In the genomic region with DNA sequence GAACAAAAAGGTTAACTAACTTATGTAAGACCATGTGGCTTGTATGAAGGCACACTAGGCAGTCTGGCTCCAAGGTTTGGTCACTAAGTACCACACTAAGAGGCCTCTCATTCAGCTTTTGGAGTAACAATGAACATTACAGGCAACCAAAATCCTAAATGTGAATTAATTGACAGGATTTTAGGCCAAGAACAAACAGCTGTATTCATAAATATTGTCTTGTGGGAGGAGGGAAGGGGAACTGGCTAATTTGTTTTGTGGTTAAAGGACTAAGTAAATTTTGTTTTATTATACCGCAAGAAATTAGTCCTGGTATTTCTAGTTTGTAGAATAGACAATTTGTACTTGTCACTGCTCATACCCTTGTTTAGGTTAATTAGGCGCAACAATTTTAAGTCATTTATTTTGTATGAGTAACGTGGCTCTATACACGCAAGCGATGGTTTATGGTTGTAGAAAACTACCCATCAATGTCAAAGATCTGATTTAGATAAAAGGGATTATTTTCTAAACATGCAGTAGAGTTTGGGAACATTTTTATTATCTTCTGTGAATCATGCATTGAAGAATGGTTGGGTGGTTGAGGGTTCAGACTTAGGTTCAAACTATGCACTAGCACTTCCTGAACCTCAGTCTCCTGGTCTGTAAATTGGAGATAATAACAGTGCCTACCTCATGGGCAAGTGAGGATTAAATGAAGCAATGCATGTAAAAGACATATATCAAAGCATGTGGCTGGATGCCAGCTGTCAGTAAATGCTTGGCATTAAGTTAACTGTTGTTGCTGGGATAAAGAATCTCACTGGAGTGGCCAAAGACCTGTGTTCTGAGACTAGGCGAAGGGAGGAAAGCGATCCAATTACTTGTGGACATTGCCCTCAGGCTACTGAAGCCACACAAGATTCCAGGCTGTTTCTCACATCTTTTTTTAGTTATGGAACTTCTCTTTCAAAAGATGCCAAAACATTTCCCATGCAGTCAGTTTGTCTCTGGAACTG, we compare ENCODE assay signal across 1 cellular context.
TF ChIP-seq lines count a peak whose summit lies in the region.

No MANE protein-coding gene starts in this region.

TF ChIP-seq in HEK293, 187 proteins besides CTCF, POLR2A, EP300 and RAD21 (continued from another document):
- peak; percentile 39; the same call in 1 of the 2 replicates for TF ChIP-seq PRDM4 (tag by site-specific recombination; IDR thresholded peaks at IDR 0.05)
- peak; percentile 85 for TF ChIP-seq ZSCAN23 (tag by site-specific recombination; IDR thresholded peaks at IDR 0.05)
- TF ChIP-seq KLF8 (tag by site-specific recombination; IDR thresholded peaks at IDR 0.05): peak; percentile 92
- TF ChIP-seq ZNF561 (tag by site-specific recombination; IDR thresholded peaks at IDR 0.05; ENCODE audit: borderline replicate concordance): 0 out of 2 replicates have a peak, but pooled peaks have one; percentile 25
- TF ChIP-seq ZNF211 (tag by site-specific recombination; IDR thresholded peaks at IDR 0.05; ENCODE audit: low read depth): no peak
- TF ChIP-seq ZBTB8A (tag by site-specific recombination; IDR thresholded peaks at IDR 0.05): peak; percentile 75
- no peak for TF ChIP-seq ZNF175 (tag by site-specific recombination; IDR thresholded peaks at IDR 0.05)
- peak; percentile 12 for TF ChIP-seq ZNF654 (tag by site-specific recombination; IDR thresholded peaks at IDR 0.05; ENCODE audit: low read depth)
- peak; percentile 89 for TF ChIP-seq ZNF10 (tag by site-specific recombination; IDR thresholded peaks at IDR 0.05)
- TF ChIP-seq SP2 (tag by site-specific recombination; IDR thresholded peaks at IDR 0.05): peak; percentile 57
- peak; percentile 45; the same call in 1 of the 2 replicates for TF ChIP-seq OVOL3 (tag by site-specific recombination; IDR thresholded peaks at IDR 0.05)
- peak; percentile 97 for TF ChIP-seq GLI2 (tag by site-specific recombination; IDR thresholded peaks at IDR 0.05; ENCODE audit: borderline replicate concordance, low read depth)
- TF ChIP-seq ZNF280C (tag by site-specific recombination; IDR thresholded peaks at IDR 0.05): no peak
- peak; percentile 96 for TF ChIP-seq ZNF24 (tag by site-specific recombination; IDR thresholded peaks at IDR 0.05)
- peak; percentile 97 for TF ChIP-seq INSM2 (tag by site-specific recombination; IDR thresholded peaks at IDR 0.05)
- TF ChIP-seq, protein P1, sequence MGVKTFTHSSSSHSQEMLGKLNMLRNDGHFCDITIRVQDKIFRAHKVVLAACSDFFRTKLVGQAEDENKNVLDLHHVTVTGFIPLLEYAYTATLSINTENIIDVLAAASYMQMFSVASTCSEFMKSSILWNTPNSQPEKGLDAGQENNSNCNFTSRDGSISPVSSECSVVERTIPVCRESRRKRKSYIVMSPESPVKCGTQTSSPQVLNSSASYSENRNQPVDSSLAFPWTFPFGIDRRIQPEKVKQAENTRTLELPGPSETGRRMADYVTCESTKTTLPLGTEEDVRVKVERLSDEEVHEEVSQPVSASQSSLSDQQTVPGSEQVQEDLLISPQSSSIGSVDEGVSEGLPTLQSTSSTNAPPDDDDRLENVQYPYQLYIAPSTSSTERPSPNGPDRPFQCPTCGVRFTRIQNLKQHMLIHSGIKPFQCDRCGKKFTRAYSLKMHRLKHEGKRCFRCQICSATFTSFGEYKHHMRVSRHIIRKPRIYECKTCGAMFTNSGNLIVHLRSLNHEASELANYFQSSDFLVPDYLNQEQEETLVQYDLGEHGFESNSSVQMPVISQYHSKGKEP (tag by site-specific recombination; IDR thresholded peaks at IDR 0.05): peak; percentile 88
- TF ChIP-seq ZNF558 (tag by site-specific recombination; IDR thresholded peaks at IDR 0.05): 0 out of 2 replicates have a peak, but pooled peaks have one; percentile 45
- TF ChIP-seq ZNF501 (tag by site-specific recombination; IDR thresholded peaks at IDR 0.05): peak; percentile 74; the same call in 1 of the 2 replicates
- TF ChIP-seq ZNF580 (tag by site-specific recombination; IDR thresholded peaks at IDR 0.05): peak; percentile 85; the same call in 1 of the 2 replicates
- peak; percentile 62; the same call in 1 of the 2 replicates for TF ChIP-seq ZSCAN30 (tag by site-specific recombination; IDR thresholded peaks at IDR 0.05)
- peak; percentile 82; the same call in 1 of the 2 replicates for TF ChIP-seq ZFP69B (tag by site-specific recombination; IDR thresholded peaks at IDR 0.05)
- peak; percentile 16; the same call in 1 of the 2 replicates for TF ChIP-seq BCL11B (tag by site-specific recombination; IDR thresholded peaks at IDR 0.05; ENCODE audit: low read depth)
- peak; percentile 47; the same call in 1 of the 2 replicates for TF ChIP-seq ZNF18 (tag by site-specific recombination; IDR thresholded peaks at IDR 0.05)
- TF ChIP-seq ZNF600 (tag by site-specific recombination; IDR thresholded peaks at IDR 0.05): peak; percentile 90
- TF ChIP-seq ZNF404 (tag by site-specific recombination; IDR thresholded peaks at IDR 0.05): peak; percentile 92; the same call in 1 of the 2 replicates
- TF ChIP-seq, protein P2, sequence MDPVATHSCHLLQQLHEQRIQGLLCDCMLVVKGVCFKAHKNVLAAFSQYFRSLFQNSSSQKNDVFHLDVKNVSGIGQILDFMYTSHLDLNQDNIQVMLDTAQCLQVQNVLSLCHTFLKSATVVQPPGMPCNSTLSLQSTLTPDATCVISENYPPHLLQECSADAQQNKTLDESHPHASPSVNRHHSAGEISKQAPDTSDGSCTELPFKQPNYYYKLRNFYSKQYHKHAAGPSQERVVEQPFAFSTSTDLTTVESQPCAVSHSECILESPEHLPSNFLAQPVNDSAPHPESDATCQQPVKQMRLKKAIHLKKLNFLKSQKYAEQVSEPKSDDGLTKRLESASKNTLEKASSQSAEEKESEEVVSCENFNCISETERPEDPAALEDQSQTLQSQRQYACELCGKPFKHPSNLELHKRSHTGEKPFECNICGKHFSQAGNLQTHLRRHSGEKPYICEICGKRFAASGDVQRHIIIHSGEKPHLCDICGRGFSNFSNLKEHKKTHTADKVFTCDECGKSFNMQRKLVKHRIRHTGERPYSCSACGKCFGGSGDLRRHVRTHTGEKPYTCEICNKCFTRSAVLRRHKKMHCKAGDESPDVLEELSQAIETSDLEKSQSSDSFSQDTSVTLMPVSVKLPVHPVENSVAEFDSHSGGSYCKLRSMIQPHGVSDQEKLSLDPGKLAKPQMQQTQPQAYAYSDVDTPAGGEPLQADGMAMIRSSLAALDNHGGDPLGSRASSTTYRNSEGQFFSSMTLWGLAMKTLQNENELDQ (tag by site-specific recombination; IDR thresholded peaks at IDR 0.05; ENCODE audit: low read depth): no peak
- TF ChIP-seq ZFP3 (tag by site-specific recombination; IDR thresholded peaks at IDR 0.05; ENCODE audit: low read depth): no peak
- no peak for TF ChIP-seq ZNF114 (tag by site-specific recombination; IDR thresholded peaks at IDR 0.05)
- peak; percentile 41 for TF ChIP-seq ZNF623 (tag by site-specific recombination; IDR thresholded peaks at IDR 0.05)
- TF ChIP-seq ZBTB48 (tag by site-specific recombination; IDR thresholded peaks at IDR 0.05): peak; percentile 50; the same call in 1 of the 2 replicates
- peak; percentile 75 for TF ChIP-seq ZNF362 (tag by site-specific recombination; IDR thresholded peaks at IDR 0.05)
- no peak for TF ChIP-seq ZNF514 (tag by site-specific recombination; IDR thresholded peaks at IDR 0.05)
- TF ChIP-seq ZNF423 (tag by site-specific recombination; IDR thresholded peaks at IDR 0.05): peak; percentile 25; the same call in 1 of the 2 replicates
- no peak for TF ChIP-seq ZNF701 (tag by site-specific recombination; IDR thresholded peaks at IDR 0.05)
- TF ChIP-seq ZBTB1 (tag by site-specific recombination; IDR thresholded peaks at IDR 0.05): peak; percentile 95
